ENCODE assay signal across 18 cellular contexts in genomic region chr12:117018276-117018675, GRCh38.
"Had no signal": no experiment of that assay in that cellular context is flagged by ENCODE, and none has a peak within 500 bp of the region (broad histone marks: within the 10 kb centered on the region; RNA-seq: fewer than 3 reads in every experiment).

No MANE protein-coding gene starts in this region.

- DNase-seq: IMR-90, Kasumi-1, KG1, MM.1S, NCI-H1092 treated with DMSO at 0.1 percent for 48 hours, NCI-H1436, NCI-H187, NCI-H2029, NCI-H2081 treated with DMSO at 0.1 percent for 48 hours, NCI-H2171, NCI-H226, NCI-H446, NCI-H510A, NCI-H524 treated with DMSO at 0.1 percent for 48 hours, NCI-H774, PC-3, SHP77 had no signal

- H3K27ac ChIP-seq: RWPE1 had no signal
